ENCODE assay signal across 12 cellular contexts in the genomic region with DNA sequence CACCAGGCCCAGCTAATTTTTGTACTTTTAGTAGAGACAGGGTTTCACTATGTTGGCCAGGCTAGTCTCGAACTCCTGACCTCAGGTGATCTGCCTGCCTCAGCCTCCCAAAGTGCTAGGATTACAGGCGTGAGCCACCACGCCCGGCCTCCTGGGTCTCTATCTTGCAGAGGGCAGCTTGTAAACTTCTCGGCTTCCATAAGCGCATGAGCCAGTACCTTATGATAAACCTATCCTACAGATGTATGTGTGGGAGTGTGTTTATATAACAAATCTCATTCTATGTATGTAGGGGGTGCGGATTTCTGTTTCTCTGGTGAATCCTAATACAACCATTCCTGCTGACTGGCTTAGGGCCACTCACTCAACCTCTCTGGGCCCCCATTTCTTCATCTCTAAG. TPM values are rescaled to one million over a fixed set of nuclear protein-coding genes. Genes with fewer than 3 reads are reported as not detected.
DNase-seq lines count a peak whose midpoint lies in the region; ATAC-seq, FAIRE-seq and TF ChIP-seq lines count a peak whose summit lies in the region.
"Not testable (repeated sequence)": the region's sequence is repeated elsewhere in the genome, so short reads cannot be mapped to it uniquely, and the experiment has no call there.
"Had no signal": no experiment of that assay in that cellular context is flagged by ENCODE, and none has a peak within 500 bp of the region (broad histone marks: within the 10 kb centered on the region; RNA-seq: fewer than 3 reads in every experiment).

No MANE protein-coding gene starts in this region.

- not testable (repeated sequence) for H2AFZ ChIP-seq in K562 (ENCODE audit: low read depth, low read length)

- H3K79me2 ChIP-seq in K562 (ENCODE audit: control insufficient read depth, insufficient read depth, low read length) = not testable (repeated sequence)

- not testable (repeated sequence) for H3K27ac ChIP-seq in K562 (ENCODE audit: extremely low read depth, low read depth, low read length); kidney (ENCODE audit: low read depth in 2 of 2, low read length in 2 of 2)

- CTCF ChIA-PET in K562 (lab: Yijun Ruan, JAX; ENCODE audit: low intra/inter-chr PET ratio) = not testable (repeated sequence)

- peaks cover 5 to 14% (median 8%) of the 10 kb centered on the region in 7 donors for H3K9me3 Mint-ChIP-seq in CD14-positive monocyte
- H3K9me3 Mint-ChIP-seq in neural crest cell = not testable (repeated sequence)

- intact Hi-C loops in CD14-positive monocyte (cut with micrococcal nuclease); K562 (cut with micrococcal nuclease); kidney (cut with DNase I); posterior vena cava (cut with DNase I): not testable (repeated sequence)

- H3K4me2 ChIP-seq in K562 (ENCODE audit: insufficient read depth, low read length) = not testable (repeated sequence)

- not testable (repeated sequence) for H3K9ac ChIP-seq in K562 (ENCODE audit: insufficient read depth in 1 of 2, low read depth in 2 of 2, low read length in 2 of 2); kidney (ENCODE audit: low read length in 2 of 2)

- not testable (repeated sequence) for H3K4me1 ChIP-seq in K562 (replicated peaks in 1 of 2; ENCODE audit: control insufficient read depth in 2 of 2, insufficient read depth in 2 of 2, low read length in 2 of 2); kidney (ENCODE audit: control insufficient read depth in 1 of 2, insufficient read depth in 1 of 2, low read depth in 1 of 2, low read length in 2 of 2)

- not testable (repeated sequence) for TF ChIP-seq POLR2A in K562 (conservative IDR thresholded peaks at IDR 0.05)

- not testable (repeated sequence) for H3K4me1 Mint-ChIP-seq in CD14-positive monocyte, neural crest cell

- not testable (repeated sequence) for H3K36me3 Mint-ChIP-seq in CD14-positive monocyte; neural crest cell (ENCODE audit: low read depth)

- DNase-seq in CD14-positive monocyte (ENCODE audit: low spot score) = peak; percentile 9
- DNase-seq in K562 (ENCODE audit: extremely low read depth in 1 of 4, low spot score in 3 of 4) = peak in 1 of 4 experiments; percentile 12
- DNase-seq in kidney = peak; percentile 11
- not testable (repeated sequence) for DNase-seq in neural crest cell (ENCODE audit: low read depth, low spot score)
- peak; percentile 17 for DNase-seq in posterior vena cava (ENCODE audit: low spot score)

- POLR2A ChIA-PET in K562 (lab: Yijun Ruan, JAX) = interaction anchor here (0.6 to 1.5 kb wide), 4 partner anchors 10 to 365 kb away, joined by 3 to 4 read pairs (median 3); partner anchors contain the start of gene MRPL34

- in situ Hi-C loops in K562 (cut with MboI) = not testable (repeated sequence)

- H3K36me3 ChIP-seq in K562 (ENCODE audit: control insufficient read depth, insufficient read depth, low read length); kidney (ENCODE audit: control insufficient read depth in 1 of 2, insufficient read depth in 2 of 2, low read length in 2 of 2): not testable (repeated sequence)

- H3K9me3 ChIP-seq in K562 (replicated peaks; ENCODE audit: control insufficient read depth, insufficient read depth, low read depth, low read length); kidney (ENCODE audit: control insufficient read depth in 1 of 2, low read length in 2 of 2): not testable (repeated sequence)

- not testable (repeated sequence) for H3K27ac Mint-ChIP-seq in CD14-positive monocyte
- H3K27ac Mint-ChIP-seq in neural crest cell (ENCODE audit: unreplicated experiment) = peak overlapping the region; percentile 62

- FAIRE-seq in K562 (lab: Jason Lieb, UNC); kidney (lab: Jason Lieb, UNC): not testable (repeated sequence)

- WGBS in K562 (ENCODE audit: insufficient coverage, low coverage, missing lambda C conversion rate) = 3% methylated on average over 7 of the region's 7 CpGs

- H3K27me3 Mint-ChIP-seq in CD14-positive monocyte (ENCODE audit: low read depth in 3 of 3) = peaks cover 8 to 15% (median 8%) of the 10 kb centered on the region in 3 donors
- H3K27me3 Mint-ChIP-seq in neural crest cell (ENCODE audit: low read depth) = not testable (repeated sequence)

- TF ChIP-seq CTCF in CD14-positive monocyte (IDR thresholded peaks at IDR 0.05); K562 (IDR thresholded peaks at IDR 0.05 in 2 of 3, conservative IDR thresholded peaks at IDR 0.05 in 1 of 3; ENCODE audit: insufficient read depth in 2 of 3, low read depth in 1 of 3, low read length in 3 of 3); kidney (IDR thresholded peaks at IDR 0.05; ENCODE audit: borderline replicate concordance, extremely low read depth, insufficient read depth); neural crest cell (conservative IDR thresholded peaks at IDR 0.05): not testable (repeated sequence)

- TF ChIP-seq RAD21 in K562 (CRISPR knock-in tag; conservative IDR thresholded peaks at IDR 0.05 in 1 of 2, IDR thresholded peaks at IDR 0.05 in 1 of 2) = not testable (repeated sequence)

- not testable (repeated sequence) for H4K20me1 ChIP-seq in K562 (replicated peaks; ENCODE audit: control insufficient read depth, insufficient read depth, low read length)

- not testable (repeated sequence) for ATAC-seq in K562

- peaks cover 2 to 23% of the 10 kb centered on the region in 2 experiments; a peak in 2 of 5 replicates for H3K27me3 ChIP-seq in K562 (ENCODE audit: control insufficient read depth in 2 of 2, insufficient read depth in 2 of 2, low read length in 2 of 2)

- TF ChIP-seq EP300 in K562 (IDR thresholded peaks at IDR 0.05; ENCODE audit: low read length) = not testable (repeated sequence)

- H3K4me3 ChIP-seq in K562; kidney (ENCODE audit: low read length in 2 of 2): not testable (repeated sequence)

- not testable (repeated sequence) for H3K9me1 ChIP-seq in K562 (ENCODE audit: control insufficient read depth, insufficient read depth, low read length)

- not testable (repeated sequence) for H3K4me3 Mint-ChIP-seq in CD14-positive monocyte, neural crest cell

- not testable (repeated sequence) for BruUV-seq in K562 (replicated peaks; lab: Mats Ljungman, UMichigan)

TF ChIP-seq in K562, 482 proteins besides CTCF, POLR2A, EP300 and RAD21 (continues in another document):
- TF ChIP-seq KDM1A (IDR thresholded peaks at IDR 0.05) = peak in 1 of 2 experiments; percentile 54; a peak in 3 of 4 replicates

RNA-seq across cellular contexts. Expression of gene F2RL3, which starts 51.3 kb away (rescaled TPM):
- not detected for polyA plus RNA-seq in CD14-positive monocyte
- total RNA-seq in K562 (2011; cell fraction: chromatin; rRNA removed; ENCODE audit: low replicate concordance) = 16.8 and 60.7 TPM in 2 replicates
- 53.0 and 74.2 TPM in 2 replicates for total RNA-seq in K562 (2011; cell fraction: nucleolus; rRNA removed)
- 25.8 and 31.3 TPM in 2 replicates for total RNA-seq in K562 (2011; cell fraction: nucleoplasm; rRNA removed)
- total RNA-seq in K562 (2014; rRNA removed) = 23.4 and 29.5 TPM in 2 replicates
- total RNA-seq in K562 (2014; rRNA removed; fragmentation: Illumina TruSeq; extraction: Trizol) = 10.7 and 11.0 TPM in 2 replicates
- 11.9 and 12.1 TPM in 2 replicates for total RNA-seq in K562 (2015; rRNA removed; fragmentation: Illumina TruSeq; extraction: Trizol)
- total RNA-seq in K562 (2021) = 27.6 and 29.0 TPM in 2 replicates
- 7.2 and 9.9 TPM in 2 replicates for polyA plus RNA-seq in K562 (2011; rRNA removed)
- 10.5 and 59.1 TPM in 2 replicates for polyA plus RNA-seq in K562 (2011; cell fraction: cytosol; rRNA removed)
- polyA plus RNA-seq in K562 (2011; cell fraction: nucleus; rRNA removed) = 4.8 and 12.6 TPM in 2 replicates
- 15.6 and 20.7 TPM in 2 replicates for polyA plus RNA-seq in K562 (2012)
- 12.3 and 13.4 TPM in 2 replicates for polyA plus RNA-seq in K562 (2014; fragmentation: Illumina TruSeq; extraction: Trizol)
- polyA plus RNA-seq in K562 (2014; fragmentation: Nextera tagmentation; extraction: Ambion mirVana) = 1 to 10 TPM; 1.4 to 5.0 TPM
- polyA plus RNA-seq in K562 (2014; rRNA removed) = 20.9 and 22.0 TPM in 2 replicates
- polyA minus RNA-seq in K562 (2011; rRNA and poly(A)+ RNA removed) = 3.2 and 7.2 TPM in 2 replicates
- 8.0 and 13.6 TPM in 2 replicates for polyA minus RNA-seq in K562 (2011; cell fraction: cytosol; rRNA and poly(A)+ RNA removed)
- 12.3 and 14.5 TPM in 2 replicates for polyA minus RNA-seq in K562 (2011; cell fraction: nucleus; rRNA and poly(A)+ RNA removed)
- 3.2 TPM for total RNA-seq in kidney
- polyA plus RNA-seq in kidney (ENCODE audit: insufficient read depth, low read depth, low replicate concordance) = 1.4 TPM
- not detected in 2 replicates for total RNA-seq in neural crest cell
- 1 to 10 TPM; 1.2 to 4.6 TPM for total RNA-seq in posterior vena cava
- total RNA-seq: A172; CD4-positive, alpha-beta memory T cell; CD8-positive, alpha-beta memory T cell; G401 had no signal
- polyA plus RNA-seq: A549; BJ; CD4-positive, alpha-beta memory T cell; CD4-positive, CD25-positive, alpha-beta regulatory T cell; CD8-positive, alpha-beta memory T cell had no signal
